In genomic region chrX:49988128-49988527, GRCh38 we compare ENCODE assay signal across 21 cellular contexts.
"Had no signal": no experiment of that assay in that cellular context is flagged by ENCODE, and none has a peak within 500 bp of the region (broad histone marks: within the 10 kb centered on the region; RNA-seq: fewer than 3 reads in every experiment).

No MANE protein-coding gene starts in this region.

- H3K9me3 ChIP-seq: gastrocnemius medialis, heart right ventricle, transverse colon had no signal

- H3K27me3 Mint-ChIP-seq: activated T-helper 17 cell treated with anti-CD3 and anti-CD28 coated beads, Interleukin-2, amount 50 U/mL, for 72 hours; dendritic cell treated with granulocyte-macrophage colony-stimulating factor and Interleukin-4, amounts not matched to agents 40 ng/mL and 50 ng/mL, for 4 days; effector memory CD8-positive, alpha-beta T cell; naive thymus-derived CD8-positive, alpha-beta T cell had no signal

- H3K27ac ChIP-seq: gastrocnemius medialis, heart right ventricle, skin epidermis, transverse colon had no signal

- FAIRE-seq: bronchial epithelial cell had no signal

- H3K36me3 Mint-ChIP-seq: naive thymus-derived CD8-positive, alpha-beta T cell had no signal

- H3K27ac Mint-ChIP-seq: activated T-helper 17 cell treated with anti-CD3 and anti-CD28 coated beads, Interleukin-2, amount 50 U/mL, for 72 hours; dendritic cell treated with granulocyte-macrophage colony-stimulating factor and Interleukin-4, amounts not matched to agents 40 ng/mL and 50 ng/mL, for 4 days; effector memory CD8-positive, alpha-beta T cell; naive thymus-derived CD8-positive, alpha-beta T cell; T-helper 2 cell treated with Interferon-gamma antibody and Interleukin-4, amounts not matched to agents 5 μg/mL and 100 μg/mL, for 36 hours had no signal

- H3K4me3 Mint-ChIP-seq: activated T-helper 17 cell treated with anti-CD3 and anti-CD28 coated beads, Interleukin-2, amount 50 U/mL, for 72 hours; dendritic cell treated with granulocyte-macrophage colony-stimulating factor and Interleukin-4, amounts not matched to agents 40 ng/mL and 50 ng/mL, for 4 days; effector memory CD8-positive, alpha-beta T cell; naive thymus-derived CD8-positive, alpha-beta T cell; T-helper 2 cell treated with Interferon-gamma antibody and Interleukin-4, amounts not matched to agents 5 μg/mL and 100 μg/mL, for 36 hours had no signal

- H3K4me3 ChIP-seq: gastrocnemius medialis, heart right ventricle, skin epidermis, transverse colon had no signal

- H3K4me1 Mint-ChIP-seq: activated T-helper 17 cell treated with anti-CD3 and anti-CD28 coated beads, Interleukin-2, amount 50 U/mL, for 72 hours; naive thymus-derived CD8-positive, alpha-beta T cell had no signal

- H3K36me3 ChIP-seq: gastrocnemius medialis, heart right ventricle, transverse colon had no signal

- H3K27me3 ChIP-seq: gastrocnemius medialis, transverse colon had no signal

- DNase-seq: activated CD4-positive, alpha-beta T cell treated with anti-CD3 and anti-CD28 coated beads, Interleukin-2, amount 50 U/mL, for 48 hours; activated naive CD4-positive, alpha-beta T cell treated with Interleukin-2 at 50 U/mL for 16 hours; anterior cingulate cortex; effector memory CD8-positive, alpha-beta T cell; gastrocnemius medialis; heart right ventricle; left cardiac atrium; mammary epithelial cell; naive thymus-derived CD8-positive, alpha-beta T cell; nucleus accumbens; posterior cingulate gyrus; right cardiac atrium; stimulated activated CD4-positive, alpha-beta T cell treated with anti-CD3 and anti-CD28 coated beads, Interleukin-15, amount 100 ng/mL, for 24 hours; stimulated activated CD4-positive, alpha-beta T cell treated with anti-CD3 and anti-CD28 coated beads, Interleukin-4, amount 100 ng/mL, for 24 hours; stimulated activated naive CD4-positive, alpha-beta T cell treated with Interleukin-2 at 50 U/mL for 16 hours; transverse colon had no signal

- H3K9me3 Mint-ChIP-seq: activated T-helper 17 cell treated with anti-CD3 and anti-CD28 coated beads, Interleukin-2, amount 50 U/mL, for 72 hours; dendritic cell treated with granulocyte-macrophage colony-stimulating factor and Interleukin-4, amounts not matched to agents 40 ng/mL and 50 ng/mL, for 4 days; effector memory CD8-positive, alpha-beta T cell; T-helper 2 cell treated with Interferon-gamma antibody and Interleukin-4, amounts not matched to agents 5 μg/mL and 100 μg/mL, for 36 hours had no signal

- H3K4me1 ChIP-seq: transverse colon had no signal
